Comparison of ENCODE assay signal across 1 cellular context in genomic region chrX:30949554-30949953, GRCh38.
TF ChIP-seq lines count a peak whose summit lies in the region.

No MANE protein-coding gene starts in this region.

TF ChIP-seq in HepG2, 621 proteins besides CTCF, POLR2A, EP300 and RAD21:
- no peak for TF ChIP-seq ZNF776 (CRISPR knock-in tag; IDR thresholded peaks at IDR 0.05)
- TF ChIP-seq NPAS2 (CRISPR knock-in tag; IDR thresholded peaks at IDR 0.05; ENCODE audit: borderline replicate concordance): no peak
- no peak for TF ChIP-seq KLF15 (CRISPR knock-in tag; IDR thresholded peaks at IDR 0.05; ENCODE audit: borderline replicate concordance)
- no peak for TF ChIP-seq RBAK (CRISPR knock-in tag; IDR thresholded peaks at IDR 0.05)
- TF ChIP-seq SMAD3 (CRISPR knock-in tag; IDR thresholded peaks at IDR 0.05): no peak
- TF ChIP-seq TEAD3 (CRISPR knock-in tag; optimal IDR thresholded peaks at IDR 0.05; ENCODE audit: borderline replicate concordance): peak; percentile 12
